In genomic region chr7:89067048-89067447, GRCh38 we compare ENCODE assay signal across 21 cellular contexts.
A peak's percentile ranks its signal among the peaks of the same experiment; 100 is the strongest.
DNase-seq lines count a peak whose midpoint lies in the region; ATAC-seq, FAIRE-seq and TF ChIP-seq lines count a peak whose summit lies in the region.
"Had no signal": no experiment of that assay in that cellular context is flagged by ENCODE, and none has a peak within 500 bp of the region (broad histone marks: within the 10 kb centered on the region; RNA-seq: fewer than 3 reads in every experiment).

No MANE protein-coding gene starts in this region.

- intact Hi-C loops in K562 (cut with micrococcal nuclease), result no loop called here

- H2AFZ ChIP-seq in GM23338 (peak overlapping the region; percentile 78; the same call in 1 of the 2 replicates), K562 (ENCODE audit: low read depth, low read length) (no peak overlapping the region)

- no peak overlapping the region for H2BK15ac ChIP-seq in mesendoderm (replicated peaks; ENCODE audit: low read depth)

- no peak overlapping the region for H4K8ac ChIP-seq in mesendoderm (ENCODE audit: low read depth, low read length)

- H3K79me2 ChIP-seq in GM23338 (replicated peaks; ENCODE audit: insufficient read depth) (no peaks in the 10 kb centered on the region), K562 (ENCODE audit: control insufficient read depth, insufficient read depth, low read length) (no peaks in the 10 kb centered on the region), mesendoderm (ENCODE audit: control insufficient read depth, insufficient read depth, low read length) (no peaks in the 10 kb centered on the region)

- in situ Hi-C loops in K562 (cut with MboI) (no loop called here), ACHN (cut with HindIII; ENCODE audit: low pct_ligation_motif_present, low pct_unique_long_range_greater_than_20kb, low sequenced_read_pairs) (no loop called here)

- no peak overlapping the region for H3K4me2 ChIP-seq in GM23338
- H3K4me2 ChIP-seq in K562 (ENCODE audit: insufficient read depth, low read length), result no peak overlapping the region
- no peak overlapping the region for H3K4me2 ChIP-seq in mesendoderm (ENCODE audit: low read length)
- H3K4me2 ChIP-seq: A549, BLaER1 had no signal

- H3K18ac ChIP-seq in mesendoderm (ENCODE audit: low read length), result no peak overlapping the region

- H3K79me1 ChIP-seq in mesendoderm (ENCODE audit: low read length), result no peaks in the 10 kb centered on the region

- H3K27me3 Mint-ChIP-seq in GM23338 (ENCODE audit: insufficient read depth, low read depth, poor library complexity), result no peaks in the 10 kb centered on the region
- H3K27me3 Mint-ChIP-seq in osteocyte (ENCODE audit: unreplicated experiment), result no peaks in the 10 kb centered on the region
- H3K27me3 Mint-ChIP-seq: B cell; CD4-positive, CD25-positive, alpha-beta regulatory T cell had no signal

- H3K36me3 Mint-ChIP-seq in GM23338 (ENCODE audit: low read depth) (no peaks in the 10 kb centered on the region), osteocyte (ENCODE audit: unreplicated experiment) (no peaks in the 10 kb centered on the region)
- H3K36me3 Mint-ChIP-seq: CD4-positive, CD25-positive, alpha-beta regulatory T cell; CD8-positive, alpha-beta T cell had no signal

- no peak overlapping the region for H2AK5ac ChIP-seq in mesendoderm (ENCODE audit: low read length)

- CTCF ChIA-PET in K562 (lab: Yijun Ruan, JAX; ENCODE audit: low intra/inter-chr PET ratio), result no interaction called here

- no peaks in the 10 kb centered on the region for H3K4me1 Mint-ChIP-seq in GM23338
- H3K4me1 Mint-ChIP-seq in osteocyte (ENCODE audit: unreplicated experiment), result no peaks in the 10 kb centered on the region
- H3K4me1 Mint-ChIP-seq: B cell; CD4-positive, CD25-positive, alpha-beta regulatory T cell had no signal

- WGBS in K562 (ENCODE audit: insufficient coverage, low coverage, missing lambda C conversion rate), result 0% methylated on average over 3 of the region's 3 CpGs
- WGBS in mesendoderm (ENCODE audit: extremely low coverage, insufficient coverage, low lambda C conversion rate), result no CpG with 5 or more reads among the region's 3 CpGs

- H3K36me3 ChIP-seq in GM23338 (ENCODE audit: insufficient read depth), result no peaks in the 10 kb centered on the region
- H3K36me3 ChIP-seq in K562 (ENCODE audit: control insufficient read depth, insufficient read depth, low read length), result no peaks in the 10 kb centered on the region
- H3K36me3 ChIP-seq in mesendoderm (ENCODE audit: control insufficient read depth, insufficient read depth, low read length), result no peaks in the 10 kb centered on the region
- H3K36me3 ChIP-seq: BLaER1 had no signal

- peaks cover 13% of the 10 kb centered on the region; the same call in 1 of the 2 replicates for H3K9me2 ChIP-seq in GM23338 (ENCODE audit: insufficient read depth)

- H3K9me3 ChIP-seq in K562 (replicated peaks; ENCODE audit: control insufficient read depth, insufficient read depth, low read depth, low read length), result peaks cover 2% of the 10 kb centered on the region; the same call in 1 of the 2 replicates
- H3K9me3 ChIP-seq: A549, BLaER1, Caco-2 had no signal

- H4K20me1 ChIP-seq in GM23338 (replicated peaks; ENCODE audit: insufficient read depth) (no peaks in the 10 kb centered on the region), K562 (replicated peaks; ENCODE audit: control insufficient read depth, insufficient read depth, low read length) (no peaks in the 10 kb centered on the region)
- H4K20me1 ChIP-seq: BLaER1 had no signal

- no peak overlapping the region for H2BK5ac ChIP-seq in mesendoderm (ENCODE audit: low read length)

- POLR2A ChIA-PET in K562 (lab: Yijun Ruan, JAX), result no interaction called here

- no peak overlapping the region for H3K4ac ChIP-seq in mesendoderm (ENCODE audit: low read depth, low read length)

- H3K4me1 ChIP-seq in GM23338 (ENCODE audit: insufficient read depth) (no peaks in the 10 kb centered on the region), K562 (replicated peaks in 1 of 2; ENCODE audit: control insufficient read depth in 2 of 2, insufficient read depth in 2 of 2, low read length in 2 of 2) (no peaks in the 10 kb centered on the region), mesendoderm (ENCODE audit: control insufficient read depth, low read depth, low read length) (no peaks in the 10 kb centered on the region)
- H3K4me1 ChIP-seq: A549, Caco-2 had no signal

- DNase-seq in GM23338 (ENCODE audit: low spot score) (no peak), K562 (ENCODE audit: extremely low read depth in 1 of 4, low spot score in 3 of 4) (no peak), mesendoderm (peak; percentile 7), osteocyte (ENCODE audit: extremely low spot score, unreplicated experiment) (no peak), ACHN (no peak), AG08395 (ENCODE audit: low spot score) (no peak)
- DNase-seq: 8988T; Caco-2; CD4-positive, CD25-positive, alpha-beta regulatory T cell; CD8-positive, alpha-beta T cell; DMS153; DND-41; GOT3; H7; HCEC 1CT had no signal

- no peaks in the 10 kb centered on the region for H3K9me1 ChIP-seq in K562 (ENCODE audit: control insufficient read depth, insufficient read depth, low read length)

- TF ChIP-seq CTCF in GM23338 (conservative IDR thresholded peaks at IDR 0.05; ENCODE audit: low read depth in 2 of 2) (no peak), K562 (IDR thresholded peaks at IDR 0.05 in 2 of 3, conservative IDR thresholded peaks at IDR 0.05 in 1 of 3; ENCODE audit: insufficient read depth in 2 of 3, low read depth in 1 of 3, low read length in 3 of 3) (no peak), osteocyte (IDR thresholded peaks at IDR 0.05) (no peak)

- H3K56ac ChIP-seq in mesendoderm (ENCODE audit: low read length), result no peak overlapping the region

- H3K9me3 Mint-ChIP-seq in GM23338 (no peaks in the 10 kb centered on the region), osteocyte (ENCODE audit: unreplicated experiment) (peaks cover 8% of the 10 kb centered on the region)
- H3K9me3 Mint-ChIP-seq: CD8-positive, alpha-beta T cell had no signal

- H3K27ac Mint-ChIP-seq in GM23338, result no peak overlapping the region
- H3K27ac Mint-ChIP-seq in osteocyte (ENCODE audit: unreplicated experiment), result no peak overlapping the region
- H3K27ac Mint-ChIP-seq: B cell; CD4-positive, CD25-positive, alpha-beta regulatory T cell; CD8-positive, alpha-beta T cell had no signal

- H2BK120ac ChIP-seq in mesendoderm (ENCODE audit: low read depth, low read length), result no peak overlapping the region

- no peak overlapping the region for H3K27ac ChIP-seq in GM23338 (ENCODE audit: low read depth)
- H3K27ac ChIP-seq in K562 (ENCODE audit: extremely low read depth, low read depth, low read length), result no peak overlapping the region
- H3K27ac ChIP-seq in mesendoderm (ENCODE audit: low read depth, low read length), result no peak overlapping the region
- H3K27ac ChIP-seq: A549, BLaER1, C4-2B had no signal

- H3F3A ChIP-seq in GM23338 (replicated peaks; ENCODE audit: low read depth), result no peaks in the 10 kb centered on the region

- TF ChIP-seq RAD21 in K562 (CRISPR knock-in tag; conservative IDR thresholded peaks at IDR 0.05 in 1 of 2, IDR thresholded peaks at IDR 0.05 in 1 of 2), result no peak

- H3K23ac ChIP-seq in mesendoderm (ENCODE audit: low read length), result no peak overlapping the region

- no peak for FAIRE-seq in K562 (lab: Jason Lieb, UNC)
- FAIRE-seq: A549, G401.6, GM12892 had no signal

- TF ChIP-seq POLR2A in K562 (conservative IDR thresholded peaks at IDR 0.05), result no peak

- H3K4me3 ChIP-seq in GM23338 (no peak overlapping the region), K562 (no peak overlapping the region), mesendoderm (ENCODE audit: low read length) (no peak overlapping the region)
- H3K4me3 ChIP-seq: A549, BLaER1 had no signal

- no peak for ATAC-seq in GM23338
- no peak for ATAC-seq in K562
- ATAC-seq: A549; CD8-positive, alpha-beta T cell had no signal

- no peaks in the 10 kb centered on the region for H3K27me3 ChIP-seq in GM23338 (ENCODE audit: insufficient read depth)
- no peaks in the 10 kb centered on the region for H3K27me3 ChIP-seq in K562 (ENCODE audit: control insufficient read depth in 2 of 2, insufficient read depth in 2 of 2, low read length in 2 of 2)
- no peaks in the 10 kb centered on the region for H3K27me3 ChIP-seq in mesendoderm (ENCODE audit: insufficient read depth, low read length, poor library complexity)
- H3K27me3 ChIP-seq: BLaER1 had no signal

- no peak for TF ChIP-seq EP300 in K562 (IDR thresholded peaks at IDR 0.05; ENCODE audit: low read length)

- no peak overlapping the region for H4K5ac ChIP-seq in mesendoderm (ENCODE audit: low read length)

- no peak overlapping the region for H3K4me3 Mint-ChIP-seq in GM23338
- H3K4me3 Mint-ChIP-seq in osteocyte (ENCODE audit: unreplicated experiment), result no peak overlapping the region
- H3K4me3 Mint-ChIP-seq: B cell; CD4-positive, CD25-positive, alpha-beta regulatory T cell; CD8-positive, alpha-beta T cell had no signal

- no TSS peak for BruUV-seq in K562 (replicated peaks; lab: Mats Ljungman, UMichigan)

- H3K9ac ChIP-seq in K562 (ENCODE audit: insufficient read depth in 1 of 2, low read depth in 2 of 2, low read length in 2 of 2) (no peak overlapping the region), mesendoderm (ENCODE audit: low read length) (no peak overlapping the region)
- H3K9ac ChIP-seq: BLaER1 had no signal

TF ChIP-seq in GM23338, 12 proteins besides CTCF, POLR2A, EP300 and RAD21 (continues in another document):
- TF ChIP-seq STAT1 (IDR thresholded peaks at IDR 0.05; ENCODE audit: unreplicated experiment) (no peak), POLR2AphosphoS5 (IDR thresholded peaks at IDR 0.05; ENCODE audit: low read depth) (no peak), CREB1 (CRISPR knock-in tag; IDR thresholded peaks at IDR 0.05; ENCODE audit: low read depth) (no peak), NANOG (IDR thresholded peaks at IDR 0.05; ENCODE audit: borderline replicate concordance) (no peak), EZH2 (IDR thresholded peaks at IDR 0.05; ENCODE audit: low read depth, unreplicated experiment) (no peak), JUNB (IDR thresholded peaks at IDR 0.05; ENCODE audit: unreplicated experiment) (no peak)

TF ChIP-seq in K562, 482 proteins besides CTCF, POLR2A, EP300 and RAD21:
- peak; percentile 8; the same call in 1 of the 2 replicates for TF ChIP-seq ZNF316 (IDR thresholded peaks at IDR 0.05)
- TF ChIP-seq NR3C1 (CRISPR knock-in tag; IDR thresholded peaks at IDR 0.05), result no peak
